ENCODE assay signal across 8 cellular contexts in the genomic region with DNA sequence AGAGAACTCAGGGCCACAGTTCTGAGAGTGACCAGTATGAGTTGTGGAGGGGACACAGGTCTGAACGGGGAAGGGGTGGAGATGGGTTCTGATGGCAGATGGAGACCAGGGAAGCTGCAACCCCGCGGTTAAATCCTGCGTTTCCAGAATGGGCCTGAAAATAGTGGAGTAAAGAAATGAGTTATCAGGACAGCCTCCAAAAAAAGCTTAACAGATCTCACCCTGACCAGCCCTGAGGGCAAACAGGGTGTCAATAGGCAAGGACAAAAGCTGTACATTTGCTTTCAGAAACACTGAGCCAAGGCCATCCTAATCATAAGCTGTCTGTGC. TPM values are rescaled to one million over a fixed set of nuclear protein-coding genes. Genes with fewer than 3 reads are reported as not detected.
DNase-seq lines count a peak whose midpoint lies in the region; ATAC-seq and TF ChIP-seq lines count a peak whose summit lies in the region.

No MANE protein-coding gene starts in this region.

- H3K4me1 Mint-ChIP-seq in activated CD4-positive, alpha-beta T cell treated with anti-CD3 and anti-CD28 coated beads, Interleukin-2, amount 10 ng/mL, durations not matched to agents 7 days and 5 days, result peaks cover 4% of the 10 kb centered on the region
- peaks cover 3% of the 10 kb centered on the region for H3K4me1 Mint-ChIP-seq in activated naive CD8-positive, alpha-beta T cell treated with anti-CD3 and anti-CD28 coated beads for 36 hours

- POLR2A ChIA-PET in activated CD4-positive, alpha-beta T cell treated with anti-CD3 and anti-CD28 coated beads, Interleukin-2, amount 10 ng/mL, durations not matched to agents 7 days and 5 days (lab: Charles Lee), result no interaction called here

- H3K27ac Mint-ChIP-seq in activated CD4-positive, alpha-beta T cell treated with anti-CD3 and anti-CD28 coated beads, Interleukin-2, amount 10 ng/mL, durations not matched to agents 7 days and 5 days, result peak overlapping the region; percentile 50
- no peak overlapping the region for H3K27ac Mint-ChIP-seq in activated naive CD8-positive, alpha-beta T cell treated with anti-CD3 and anti-CD28 coated beads for 36 hours

- peaks cover 60% of the 10 kb centered on the region for H3K27me3 Mint-ChIP-seq in activated CD4-positive, alpha-beta T cell treated with anti-CD3 and anti-CD28 coated beads, Interleukin-2, amount 10 ng/mL, durations not matched to agents 7 days and 5 days
- H3K27me3 Mint-ChIP-seq in activated naive CD8-positive, alpha-beta T cell treated with anti-CD3 and anti-CD28 coated beads for 36 hours, result peaks cover 57% of the 10 kb centered on the region

- H3K4me1 ChIP-seq in testis, result no peaks in the 10 kb centered on the region

- no peaks in the 10 kb centered on the region for H3K36me3 ChIP-seq in kidney epithelial cell (ENCODE audit: control insufficient read depth, insufficient read depth, low read length)
- no peaks in the 10 kb centered on the region for H3K36me3 ChIP-seq in testis (ENCODE audit: low read depth, missing control alignments)

- peaks cover 3% of the 10 kb centered on the region for H3K36me3 Mint-ChIP-seq in activated CD4-positive, alpha-beta T cell treated with anti-CD3 and anti-CD28 coated beads, Interleukin-2, amount 10 ng/mL, durations not matched to agents 7 days and 5 days (ENCODE audit: low read depth)
- no peaks in the 10 kb centered on the region for H3K36me3 Mint-ChIP-seq in activated naive CD8-positive, alpha-beta T cell treated with anti-CD3 and anti-CD28 coated beads for 36 hours

- peak overlapping the region; percentile 10 to 75 for H3K27ac ChIP-seq in testis

- TF ChIP-seq POLR2A in testis (IDR thresholded peaks at IDR 0.05), result no peak

- H3K27me3 ChIP-seq in kidney epithelial cell (ENCODE audit: control insufficient read depth, insufficient read depth, low read length) (peaks cover 27% of the 10 kb centered on the region), testis (no peaks in the 10 kb centered on the region)

- ATAC-seq in GM18861 (IDR thresholded peaks at IDR 0.05; ENCODE audit: unreplicated experiment) (no peak), GM18502 (IDR thresholded peaks at IDR 0.05; ENCODE audit: poor library complexity, unreplicated experiment) (no peak)

- intact Hi-C loops in testis (cut with DNase I; ENCODE audit: low total_unique reads), result no loop called here

- H3K4me3 Mint-ChIP-seq in activated CD4-positive, alpha-beta T cell treated with anti-CD3 and anti-CD28 coated beads, Interleukin-2, amount 10 ng/mL, durations not matched to agents 7 days and 5 days, result peak overlapping the region; percentile 69
- H3K4me3 Mint-ChIP-seq in activated naive CD8-positive, alpha-beta T cell treated with anti-CD3 and anti-CD28 coated beads for 36 hours, result peak overlapping the region; percentile 78

- DNase-seq in activated CD4-positive, alpha-beta T cell treated with anti-CD3 and anti-CD28 coated beads, Interleukin-2, amount 10 ng/mL, durations not matched to agents 7 days and 5 days, result no peak
- no peak for DNase-seq in activated CD4-positive, alpha-beta T cell treated with anti-CD3 and anti-CD28 coated beads, Interleukin-2, amount 50 U/mL, for 1 hour
- no peak for DNase-seq in activated naive CD8-positive, alpha-beta T cell treated with anti-CD3 and anti-CD28 coated beads for 36 hours
- no peak for DNase-seq in kidney epithelial cell (ENCODE audit: low read depth)
- no peak for DNase-seq in testis
- no peak for DNase-seq in SIG-M5 (lab: John Stamatoyannopoulos, UW)

- no peaks in the 10 kb centered on the region for H3K9me3 Mint-ChIP-seq in activated CD4-positive, alpha-beta T cell treated with anti-CD3 and anti-CD28 coated beads, Interleukin-2, amount 10 ng/mL, durations not matched to agents 7 days and 5 days
- H3K9me3 Mint-ChIP-seq in activated naive CD8-positive, alpha-beta T cell treated with anti-CD3 and anti-CD28 coated beads for 36 hours, result no peaks in the 10 kb centered on the region

- H3K4me3 ChIP-seq in kidney epithelial cell (ENCODE audit: low read depth, low read length) (peak overlapping the region; percentile 45), testis (peak overlapping the region; percentile 59 to 66)

- CTCF ChIA-PET in activated CD4-positive, alpha-beta T cell treated with anti-CD3 and anti-CD28 coated beads, Interleukin-2, amount 10 ng/mL, durations not matched to agents 7 days and 5 days (lab: Charles Lee), result no interaction called here

- WGBS in testis, 2 donors, result 4 to 6% methylated on average over 4 of the region's 4 CpGs

- TF ChIP-seq CTCF in kidney epithelial cell (IDR thresholded peaks at IDR 0.05; ENCODE audit: insufficient read depth, low read length, poor library complexity, severe bottlenecking) (no peak), testis (IDR thresholded peaks at IDR 0.05) (no peak)

- no peaks in the 10 kb centered on the region for H3K9me3 ChIP-seq in testis

RNA-seq across cellular contexts. Expression of a gene that starts 0.6 kb away (rescaled TPM):
- not detected for total RNA-seq in activated CD4-positive, alpha-beta T cell treated with anti-CD3 and anti-CD28 coated beads, Interleukin-2, amount 10 ng/mL, durations not matched to agents 7 days and 5 days
- not detected for total RNA-seq in activated naive CD8-positive, alpha-beta T cell treated with anti-CD3 and anti-CD28 coated beads for 36 hours
- 0.41 and 0.79 TPM in 2 replicates for total RNA-seq in kidney epithelial cell
- 10 to 100 TPM in 1 of 2 donors, 1 to 10 TPM in 1; 8.2 to 11.1 TPM for total RNA-seq in testis
- polyA plus RNA-seq in testis (ENCODE audit: insufficient read depth, low read depth, low replicate concordance), result 10.9 TPM

RNA-seq across cellular contexts. Expression of a gene that starts 48.8 kb away (rescaled TPM):
- not detected for total RNA-seq in activated CD4-positive, alpha-beta T cell treated with anti-CD3 and anti-CD28 coated beads, Interleukin-2, amount 10 ng/mL, durations not matched to agents 7 days and 5 days
- under 1 TPM; 0.56 to 0.66 TPM for total RNA-seq in activated naive CD8-positive, alpha-beta T cell treated with anti-CD3 and anti-CD28 coated beads for 36 hours
- total RNA-seq in kidney epithelial cell (0.07 TPM in 1 of 2 replicates, not detected in the other), testis (10 to 100 TPM in 1 of 2 donors, 1 to 10 TPM in 1; 4.3 to 11.0 TPM)
- polyA plus RNA-seq in testis (ENCODE audit: insufficient read depth, low read depth, low replicate concordance), result 10.1 TPM
